In the genomic region with DNA sequence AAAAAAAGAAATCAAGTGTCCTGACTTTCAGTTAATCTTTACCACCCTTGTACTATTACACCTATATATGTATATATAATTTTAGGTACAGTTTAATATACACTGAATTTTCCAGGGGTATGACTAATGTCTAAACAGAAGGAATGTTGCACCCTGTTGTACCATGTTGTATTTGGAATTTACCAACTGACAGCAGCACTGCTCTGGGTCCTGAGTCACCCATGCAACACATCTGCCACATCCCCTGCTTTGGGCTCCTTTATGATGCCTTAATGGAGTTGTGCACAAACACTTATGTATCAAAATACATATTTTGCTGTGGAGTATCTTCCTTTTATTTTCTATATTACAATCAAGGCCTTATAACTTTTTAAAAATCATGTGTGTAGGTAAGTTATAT, we compare ENCODE assay signal across 32 cellular contexts. TPM values are rescaled to one million over a fixed set of nuclear protein-coding genes. Genes with fewer than 3 reads are reported as not detected.
DNase-seq lines count a peak whose midpoint lies in the region; ATAC-seq, FAIRE-seq and TF ChIP-seq lines count a peak whose summit lies in the region.
"Had no signal": no experiment of that assay in that cellular context is flagged by ENCODE, and none has a peak within 500 bp of the region (broad histone marks: within the 10 kb centered on the region; RNA-seq: fewer than 3 reads in every experiment).

No MANE protein-coding gene starts in this region.

- H3K36me3 Mint-ChIP-seq in natural killer cell treated with Interleukin-12 subunit alpha and Interleukin-12 subunit beta and Interleukin-15 and Interleukin-18, amount 100 ng/mL, for 72 hours = no peaks in the 10 kb centered on the region
- peaks cover 0 to 7% of the 10 kb centered on the region in 2 donors for H3K36me3 Mint-ChIP-seq in activated naive CD4-positive, alpha-beta T cell treated with anti-CD3 and anti-CD28 coated beads, Interleukin-2, amount 50 U/mL, for 72 hours
- H3K36me3 Mint-ChIP-seq in activated T-helper 1 cell treated with anti-CD3 and anti-CD28 coated beads, Interleukin-12 subunit alpha, Interleukin-12 subunit beta, Interleukin-2, Interleukin-4 antibody, amounts not matched to agents 30 ng/mL and 10 ng/mL and 1 ng/mL, durations not matched to agents 14 hours and 24 hours and 36 hours (ENCODE audit: low read depth) = peaks cover 5% of the 10 kb centered on the region
- H3K36me3 Mint-ChIP-seq: memory B cell, T-cell had no signal

- TF ChIP-seq CTCF in PC-3 (conservative IDR thresholded peaks at IDR 0.05; ENCODE audit: low read depth, low read length) (no peak), fibroblast of lung (conservative IDR thresholded peaks at IDR 0.05 in 1 of 2, IDR thresholded peaks at IDR 0.05 in 1 of 2; ENCODE audit: low read depth in 1 of 2, low read length in 2 of 2) (no peak)

- H3K27me3 Mint-ChIP-seq in natural killer cell treated with Interleukin-12 subunit alpha and Interleukin-12 subunit beta and Interleukin-15 and Interleukin-18, amount 100 ng/mL, for 72 hours = no peaks in the 10 kb centered on the region
- no peaks in the 10 kb centered on the region for H3K27me3 Mint-ChIP-seq in activated T-helper 1 cell treated with anti-CD3 and anti-CD28 coated beads, Interleukin-12 subunit alpha, Interleukin-12 subunit beta, Interleukin-2, Interleukin-4 antibody, amounts not matched to agents 30 ng/mL and 10 ng/mL and 1 ng/mL, durations not matched to agents 14 hours and 24 hours and 36 hours (ENCODE audit: insufficient read depth)
- H3K27me3 Mint-ChIP-seq: activated naive CD4-positive, alpha-beta T cell treated with anti-CD3 and anti-CD28 coated beads, Interleukin-2, amount 10 ng/mL, durations not matched to agents 7 days and 5 days; activated T-cell treated with anti-CD3 and anti-CD28 coated beads, Interleukin-2, amount 50 U/mL, for 24 hours; central memory CD8-positive, alpha-beta T cell; IgD-negative memory B cell; memory B cell; naive thymus-derived CD4-positive, alpha-beta T cell; stimulated activated naive CD8-positive, alpha-beta T cell treated with anti-CD3 and anti-CD28 coated beads, Interleukin-15, amount 100 ng/mL, for 72 hours; T-cell had no signal

- H4K20me1 ChIP-seq in PC-3 (ENCODE audit: low read length) = no peaks in the 10 kb centered on the region
- H4K20me1 ChIP-seq in fibroblast of lung (ENCODE audit: control insufficient read depth, extremely low read depth, insufficient read depth, low read length) = no peaks in the 10 kb centered on the region

- H3K4me2 ChIP-seq in PC-3 (ENCODE audit: low read length) (no peak overlapping the region), fibroblast of lung (ENCODE audit: extremely low read depth, insufficient read depth, low read length) (no peak overlapping the region)
- H3K4me2 ChIP-seq: GM23338 had no signal

- H3K9ac ChIP-seq in PC-3 (ENCODE audit: low read length) = no peak overlapping the region
- no peak overlapping the region for H3K9ac ChIP-seq in fibroblast of lung (ENCODE audit: insufficient read depth, low read length)

- H3F3A ChIP-seq in PC-3 (ENCODE audit: low read length, unreplicated experiment) = no peaks in the 10 kb centered on the region

- H3K27me3 ChIP-seq in PC-3 (ENCODE audit: low read length) (no peaks in the 10 kb centered on the region), fibroblast of lung (ENCODE audit: control insufficient read depth, insufficient read depth, low read length) (no peaks in the 10 kb centered on the region)
- H3K27me3 ChIP-seq: gastroesophageal sphincter, right atrium auricular region, tibial artery had no signal

- intact Hi-C loops in PC-3 (cut with micrococcal nuclease) = loop anchor here (10.0 kb wide), 1 partner anchor 247 kb away; no protein-coding TSS in a partner anchor
- intact Hi-C loops in activated T-helper 1 cell treated with anti-CD3 and anti-CD28 coated beads, Interleukin-12 subunit alpha, Interleukin-12 subunit beta, Interleukin-2, Interleukin-4 antibody, amounts not matched to agents 30 ng/mL and 10 ng/mL and 1 ng/mL, durations not matched to agents 14 hours and 24 hours and 36 hours (cut with micrococcal nuclease) = loop anchor here (10.0 kb wide), 1 partner anchor 247 kb away; no protein-coding TSS in a partner anchor

- POLR2A ChIA-PET in PC-3 (lab: Charles Lee; ENCODE audit: unreplicated experiment) = no interaction called here

- H3K4me1 ChIP-seq in PC-3 (ENCODE audit: insufficient read depth, low read length) = peaks cover 14% of the 10 kb centered on the region
- H3K4me1 ChIP-seq in fibroblast of lung (ENCODE audit: control insufficient read depth, extremely low read depth, insufficient read depth, low read length) = peaks cover 7% of the 10 kb centered on the region
- H3K4me1 ChIP-seq: gastroesophageal sphincter, tibial artery had no signal

- no TSS peak for BruUV-seq in PC-3 (replicated peaks; lab: Mats Ljungman, UMichigan)

- H3K79me2 ChIP-seq in PC-3 (ENCODE audit: low read length) = no peaks in the 10 kb centered on the region
- no peaks in the 10 kb centered on the region for H3K79me2 ChIP-seq in fibroblast of lung (ENCODE audit: control insufficient read depth, insufficient read depth, low read length)

- peak; percentile 45 for FAIRE-seq in H54 (lab: Jason Lieb, UNC)
- FAIRE-seq: TTC549 had no signal

- H3K9me3 Mint-ChIP-seq in natural killer cell treated with Interleukin-12 subunit alpha and Interleukin-12 subunit beta and Interleukin-15 and Interleukin-18, amount 100 ng/mL, for 72 hours = no peaks in the 10 kb centered on the region
- peaks cover 0 to 5% of the 10 kb centered on the region in 2 donors for H3K9me3 Mint-ChIP-seq in activated naive CD4-positive, alpha-beta T cell treated with anti-CD3 and anti-CD28 coated beads, Interleukin-2, amount 50 U/mL, for 72 hours
- H3K9me3 Mint-ChIP-seq in activated T-helper 1 cell treated with anti-CD3 and anti-CD28 coated beads, Interleukin-12 subunit alpha, Interleukin-12 subunit beta, Interleukin-2, Interleukin-4 antibody, amounts not matched to agents 30 ng/mL and 10 ng/mL and 1 ng/mL, durations not matched to agents 14 hours and 24 hours and 36 hours = peaks cover 4% of the 10 kb centered on the region
- H3K9me3 Mint-ChIP-seq: activated T-cell treated with anti-CD3 and anti-CD28 coated beads, Interleukin-2, amount 50 U/mL, for 24 hours; central memory CD8-positive, alpha-beta T cell; GM23338; IgD-negative memory B cell; memory B cell; T-cell had no signal

- no peaks in the 10 kb centered on the region for H3K9me3 ChIP-seq in PC-3 (ENCODE audit: low read length)
- no peaks in the 10 kb centered on the region for H3K9me3 ChIP-seq in fibroblast of lung (ENCODE audit: control insufficient read depth, insufficient read depth, low read depth, low read length)
- H3K9me3 ChIP-seq: gastroesophageal sphincter, right atrium auricular region, tibial artery had no signal

- DNase-seq in H54 (ENCODE audit: insufficient read length, low spot score) = peak; percentile 45
- peak; percentile 9 for DNase-seq in PC-3
- peak; percentile 10 to 43 for DNase-seq in fibroblast of lung (ENCODE audit: low read depth in 2 of 2)
- no peak for DNase-seq in natural killer cell treated with Interleukin-12 subunit alpha and Interleukin-12 subunit beta and Interleukin-15 and Interleukin-18, amount 100 ng/mL, for 72 hours (ENCODE audit: low spot score)
- DNase-seq in GM19238 (ENCODE audit: insufficient read length, low spot score) = no peak
- DNase-seq in activated naive CD4-positive, alpha-beta T cell treated with anti-CD3 and anti-CD28 coated beads, Interleukin-2, amount 50 U/mL, for 72 hours (ENCODE audit: low spot score in 2 of 2) = no peak
- no peak for DNase-seq in activated T-helper 1 cell treated with anti-CD3 and anti-CD28 coated beads, Interleukin-12 subunit alpha, Interleukin-12 subunit beta, Interleukin-2, Interleukin-4 antibody, amounts not matched to agents 30 ng/mL and 10 ng/mL and 1 ng/mL, durations not matched to agents 14 hours and 24 hours and 36 hours (ENCODE audit: low spot score)
- DNase-seq: activated CD4-positive, alpha-beta T cell treated with anti-CD3 and anti-CD28 coated beads for 1 hour; activated CD8-positive, alpha-beta memory T cell treated with anti-CD3 and anti-CD28 coated beads for 24 hours; activated naive CD4-positive, alpha-beta T cell treated with anti-CD3 and anti-CD28 coated beads, Interleukin-2, amount 10 ng/mL, durations not matched to agents 7 days and 5 days; activated T-cell treated with anti-CD3 and anti-CD28 coated beads, Interleukin-2, amount 50 U/mL, for 24 hours; aorta; DMS79 treated with DMSO at 0.1 percent for 48 hours; kidney glomerular epithelial cell; naive thymus-derived CD4-positive, alpha-beta T cell; NCI-H1694 treated with DMSO at 0.1 percent for 48 hours; NCI-H2227 treated with DMSO at 0.1 percent for 48 hours; NCI-H748 treated with DMSO at 0.1 percent for 48 hours; Right ventricle myocardium superior; stimulated activated CD4-positive, alpha-beta T cell treated with anti-CD3 and anti-CD28 coated beads, Interleukin-12 subunit alpha, Interleukin-12 subunit beta, amount 100 ng/mL, for 4 hours; stimulated activated CD4-positive, alpha-beta T cell treated with anti-CD3 and anti-CD28 coated beads, Interleukin-4, amount 100 ng/mL, for 4 hours; stimulated activated naive CD8-positive, alpha-beta T cell treated with anti-CD3 and anti-CD28 coated beads, Interleukin-15, amount 100 ng/mL, for 72 hours; T-cell; tibial artery had no signal

- H3K27ac Mint-ChIP-seq in natural killer cell treated with Interleukin-12 subunit alpha and Interleukin-12 subunit beta and Interleukin-15 and Interleukin-18, amount 100 ng/mL, for 72 hours = peak overlapping the region in 1 of 2 donors; percentile 61
- no peak overlapping the region for H3K27ac Mint-ChIP-seq in activated naive CD4-positive, alpha-beta T cell treated with anti-CD3 and anti-CD28 coated beads, Interleukin-2, amount 50 U/mL, for 72 hours
- H3K27ac Mint-ChIP-seq in activated T-helper 1 cell treated with anti-CD3 and anti-CD28 coated beads, Interleukin-12 subunit alpha, Interleukin-12 subunit beta, Interleukin-2, Interleukin-4 antibody, amounts not matched to agents 30 ng/mL and 10 ng/mL and 1 ng/mL, durations not matched to agents 14 hours and 24 hours and 36 hours = no peak overlapping the region
- H3K27ac Mint-ChIP-seq: activated naive CD4-positive, alpha-beta T cell treated with anti-CD3 and anti-CD28 coated beads, Interleukin-2, amount 10 ng/mL, durations not matched to agents 7 days and 5 days; activated T-cell treated with anti-CD3 and anti-CD28 coated beads, Interleukin-2, amount 50 U/mL, for 24 hours; GM23338; IgD-negative memory B cell; T-cell had no signal

- H3K36me3 ChIP-seq in PC-3 (ENCODE audit: low read depth, low read length) (no peaks in the 10 kb centered on the region), fibroblast of lung (ENCODE audit: control insufficient read depth, insufficient read depth, low read length) (no peaks in the 10 kb centered on the region)
- H3K36me3 ChIP-seq: gastroesophageal sphincter, right atrium auricular region, tibial artery had no signal

- no peaks in the 10 kb centered on the region for H3K9me2 ChIP-seq in PC-3 (replicated peaks; ENCODE audit: low read length)

- H3K27ac ChIP-seq in PC-3 (ENCODE audit: low read length) (no peak overlapping the region), fibroblast of lung (ENCODE audit: insufficient read depth, low read length) (no peak overlapping the region)
- H3K27ac ChIP-seq: epithelial cell of prostate, gastroesophageal sphincter, right atrium auricular region, tibial artery had no signal

- no peak overlapping the region for H2AFZ ChIP-seq in PC-3 (ENCODE audit: low read length)
- H2AFZ ChIP-seq in fibroblast of lung (ENCODE audit: low read length) = no peak overlapping the region
- H2AFZ ChIP-seq: GM23338 had no signal

- CTCF ChIA-PET in PC-3 (lab: Charles Lee) = no interaction called here

- TF ChIP-seq POLR2A in H54 (IDR thresholded peaks at IDR 0.05; ENCODE audit: low read depth, low read length) = no peak

- no peak for ATAC-seq in PC-3
- peak; percentile 57 to 64 for ATAC-seq in natural killer cell treated with Interleukin-12 subunit alpha and Interleukin-12 subunit beta and Interleukin-15 and Interleukin-18, amount 100 ng/mL, for 72 hours
- ATAC-seq in activated naive CD4-positive, alpha-beta T cell treated with anti-CD3 and anti-CD28 coated beads, Interleukin-2, amount 50 U/mL, for 72 hours = no peak
- ATAC-seq: gastroesophageal sphincter; GM23338; naive thymus-derived CD4-positive, alpha-beta T cell; stimulated activated naive CD8-positive, alpha-beta T cell treated with anti-CD3 and anti-CD28 coated beads, Interleukin-15, amount 100 ng/mL, for 72 hours; T-cell had no signal

- H3K4me3 Mint-ChIP-seq in natural killer cell treated with Interleukin-12 subunit alpha and Interleukin-12 subunit beta and Interleukin-15 and Interleukin-18, amount 100 ng/mL, for 72 hours = no peak overlapping the region
- H3K4me3 Mint-ChIP-seq in activated T-helper 1 cell treated with anti-CD3 and anti-CD28 coated beads, Interleukin-12 subunit alpha, Interleukin-12 subunit beta, Interleukin-2, Interleukin-4 antibody, amounts not matched to agents 30 ng/mL and 10 ng/mL and 1 ng/mL, durations not matched to agents 14 hours and 24 hours and 36 hours = no peak overlapping the region
- H3K4me3 Mint-ChIP-seq: activated naive CD4-positive, alpha-beta T cell treated with anti-CD3 and anti-CD28 coated beads, Interleukin-2, amount 10 ng/mL, durations not matched to agents 7 days and 5 days; activated T-cell treated with anti-CD3 and anti-CD28 coated beads, Interleukin-2, amount 50 U/mL, for 24 hours; central memory CD8-positive, alpha-beta T cell; GM23338; IgD-negative memory B cell; memory B cell; naive thymus-derived CD4-positive, alpha-beta T cell; stimulated activated naive CD8-positive, alpha-beta T cell treated with anti-CD3 and anti-CD28 coated beads, Interleukin-15, amount 100 ng/mL, for 72 hours; T-cell had no signal

- peaks cover 27 to 30% of the 10 kb centered on the region in 2 donors for H3K4me1 Mint-ChIP-seq in natural killer cell treated with Interleukin-12 subunit alpha and Interleukin-12 subunit beta and Interleukin-15 and Interleukin-18, amount 100 ng/mL, for 72 hours (ENCODE audit: low read depth in 2 of 2)
- H3K4me1 Mint-ChIP-seq in activated T-helper 1 cell treated with anti-CD3 and anti-CD28 coated beads, Interleukin-12 subunit alpha, Interleukin-12 subunit beta, Interleukin-2, Interleukin-4 antibody, amounts not matched to agents 30 ng/mL and 10 ng/mL and 1 ng/mL, durations not matched to agents 14 hours and 24 hours and 36 hours (ENCODE audit: low read depth) = peaks cover 53% of the 10 kb centered on the region
- H3K4me1 Mint-ChIP-seq: memory B cell had no signal

- H3K4me3 ChIP-seq in PC-3 (ENCODE audit: low read length) = no peak overlapping the region
- H3K4me3 ChIP-seq in fibroblast of lung (replicated peaks in 1 of 4; ENCODE audit: control extremely low read depth in 1 of 4, insufficient read depth in 1 of 4, low read depth in 3 of 4, low read length in 4 of 4) = no peak overlapping the region
- H3K4me3 ChIP-seq: gastroesophageal sphincter, GM23338, right atrium auricular region, tibial artery had no signal

RNA-seq across cellular contexts. Expression of a gene that starts 21.2 kb away (rescaled TPM):
- 14.7 and 23.6 TPM in 2 replicates for total RNA-seq in PC-3 (2014; rRNA removed)
- 36.3 and 42.4 TPM in 2 replicates for total RNA-seq in fibroblast of lung
- 39.3 and 44.5 TPM in 2 replicates for polyA plus RNA-seq in fibroblast of lung
- 28.1 and 31.8 TPM in 2 replicates for polyA plus RNA-seq in fibroblast of lung (2012)
- 0.86 and 7.3 TPM in 2 replicates for polyA minus RNA-seq in fibroblast of lung (ENCODE audit: low replicate concordance)
- 1 to 10 TPM; 7.1 to 9.0 TPM for total RNA-seq in natural killer cell treated with Interleukin-12 subunit alpha and Interleukin-12 subunit beta and Interleukin-15 and Interleukin-18, amount 100 ng/mL, for 72 hours
- total RNA-seq in activated naive CD4-positive, alpha-beta T cell treated with anti-CD3 and anti-CD28 coated beads, Interleukin-2, amount 50 U/mL, for 72 hours = 10 to 100 TPM in 1 of 2 donors, 1 to 10 TPM in 1; 4.8 to 12.0 TPM
- total RNA-seq in activated T-helper 1 cell treated with anti-CD3 and anti-CD28 coated beads, Interleukin-12 subunit alpha, Interleukin-12 subunit beta, Interleukin-2, Interleukin-4 antibody, amounts not matched to agents 30 ng/mL and 10 ng/mL and 1 ng/mL, durations not matched to agents 14 hours and 24 hours and 36 hours = 10.4 and 12.1 TPM in 2 replicates

RNA-seq across cellular contexts. Expression of a gene that starts 36.0 kb away (rescaled TPM):
- 7.5 and 12.9 TPM in 2 replicates for total RNA-seq in PC-3 (2014; rRNA removed)
- 43.9 and 50.9 TPM in 2 replicates for total RNA-seq in fibroblast of lung
- 46.1 and 53.2 TPM in 2 replicates for polyA plus RNA-seq in fibroblast of lung
- polyA plus RNA-seq in fibroblast of lung (2012) = 50.2 and 63.4 TPM in 2 replicates
- 9.6 and 11.4 TPM in 2 replicates for polyA minus RNA-seq in fibroblast of lung (ENCODE audit: low replicate concordance)
- 10 to 100 TPM; 22.0 to 28.6 TPM for total RNA-seq in natural killer cell treated with Interleukin-12 subunit alpha and Interleukin-12 subunit beta and Interleukin-15 and Interleukin-18, amount 100 ng/mL, for 72 hours
- total RNA-seq in activated naive CD4-positive, alpha-beta T cell treated with anti-CD3 and anti-CD28 coated beads, Interleukin-2, amount 50 U/mL, for 72 hours = 10 to 100 TPM; 27.8 to 32.7 TPM
- total RNA-seq in activated T-helper 1 cell treated with anti-CD3 and anti-CD28 coated beads, Interleukin-12 subunit alpha, Interleukin-12 subunit beta, Interleukin-2, Interleukin-4 antibody, amounts not matched to agents 30 ng/mL and 10 ng/mL and 1 ng/mL, durations not matched to agents 14 hours and 24 hours and 36 hours = 38.8 and 43.4 TPM in 2 replicates

Comparison
In these comparisons a context has a peak if more than half of its experiments do, and no peak if none do; other contexts are left out.
1. DNase-seq: peak in H54 (single experiment), PC-3 (single experiment) and fibroblast of lung (2 of 2); none in natural killer cell treated with Interleukin-12 subunit alpha and Interleukin-12 subunit beta and Interleukin-15 and Interleukin-18, amount 100 ng/mL, for 72 hours (single experiment), GM19238 (single experiment), activated naive CD4-positive, alpha-beta T cell treated with anti-CD3 and anti-CD28 coated beads, Interleukin-2, amount 50 U/mL, for 72 hours (0 of 2) and activated T-helper 1 cell treated with anti-CD3 and anti-CD28 coated beads, Interleukin-12 subunit alpha, Interleukin-12 subunit beta, Interleukin-2, Interleukin-4 antibody, amounts not matched to agents 30 ng/mL and 10 ng/mL and 1 ng/mL, durations not matched to agents 14 hours and 24 hours and 36 hours (single experiment).
2. ATAC-seq: peak in natural killer cell treated with Interleukin-12 subunit alpha and Interleukin-12 subunit beta and Interleukin-15 and Interleukin-18, amount 100 ng/mL, for 72 hours (2 of 2); none in PC-3 (single experiment) and activated naive CD4-positive, alpha-beta T cell treated with anti-CD3 and anti-CD28 coated beads, Interleukin-2, amount 50 U/mL, for 72 hours (0 of 2).